In genomic region chr2:189302274-189302948, GRCh38 we compare ENCODE assay signal across 15 cellular contexts.
DNase-seq lines count a peak whose midpoint lies in the region; ATAC-seq and TF ChIP-seq lines count a peak whose summit lies in the region.
"Had no signal": no experiment of that assay in that cellular context is flagged by ENCODE, and none has a peak within 500 bp of the region (broad histone marks: within the 10 kb centered on the region; RNA-seq: fewer than 3 reads in every experiment).

No MANE protein-coding gene starts in this region.

- H3K9me3 Mint-ChIP-seq in activated naive CD8-positive, alpha-beta T cell treated with anti-CD3 and anti-CD28 coated beads, Interleukin-2, amount 10 ng/mL, durations not matched to agents 7 days and 5 days, result peaks cover 3% of the 10 kb centered on the region
- H3K9me3 Mint-ChIP-seq: memory B cell had no signal

- H3K4me3 Mint-ChIP-seq in activated naive CD8-positive, alpha-beta T cell treated with anti-CD3 and anti-CD28 coated beads, Interleukin-2, amount 10 ng/mL, durations not matched to agents 7 days and 5 days, result peak overlapping the region; percentile 19
- H3K4me3 Mint-ChIP-seq: memory B cell had no signal

- H3K27ac Mint-ChIP-seq in activated naive CD8-positive, alpha-beta T cell treated with anti-CD3 and anti-CD28 coated beads, Interleukin-2, amount 10 ng/mL, durations not matched to agents 7 days and 5 days, result peak overlapping the region; percentile 89
- H3K27ac Mint-ChIP-seq: memory B cell had no signal

- peaks cover 60% of the 10 kb centered on the region for H3K4me1 Mint-ChIP-seq in activated naive CD8-positive, alpha-beta T cell treated with anti-CD3 and anti-CD28 coated beads, Interleukin-2, amount 10 ng/mL, durations not matched to agents 7 days and 5 days
- H3K4me1 Mint-ChIP-seq: memory B cell had no signal

- no peaks in the 10 kb centered on the region for H3K9me3 ChIP-seq in KOPT-K1 (ENCODE audit: insufficient read depth, low read length, poor library complexity, severe bottlenecking)
- H3K9me3 ChIP-seq: body of pancreas, heart left ventricle, pancreas, suprapubic skin had no signal

- ATAC-seq in activated CD4-positive, CD25-positive, alpha-beta regulatory T cell treated with anti-CD3 and anti-CD28 coated beads, Interleukin-2, amount 50 U/mL, for 24 hours, result peak; percentile 77 to 90
- peak; percentile 18 for ATAC-seq in activated naive CD8-positive, alpha-beta T cell treated with anti-CD3 and anti-CD28 coated beads, Interleukin-2, amount 10 ng/mL, durations not matched to agents 7 days and 5 days (ENCODE audit: low read depth)
- ATAC-seq in GM21723 (IDR thresholded peaks at IDR 0.05; ENCODE audit: unreplicated experiment), result no peak
- ATAC-seq: body of pancreas, heart left ventricle, pancreas had no signal

- peaks cover 33% of the 10 kb centered on the region for H3K36me3 Mint-ChIP-seq in activated naive CD8-positive, alpha-beta T cell treated with anti-CD3 and anti-CD28 coated beads, Interleukin-2, amount 10 ng/mL, durations not matched to agents 7 days and 5 days
- H3K36me3 Mint-ChIP-seq: memory B cell had no signal

- no peaks in the 10 kb centered on the region for H3K36me3 ChIP-seq in KOPT-K1 (ENCODE audit: insufficient read depth, low read length)
- H3K36me3 ChIP-seq: heart left ventricle, pancreas, suprapubic skin had no signal

- DNase-seq in activated CD4-positive, CD25-positive, alpha-beta regulatory T cell (lab: John Stamatoyannopoulos, UW), result no peak
- no peak for DNase-seq in activated naive CD8-positive, alpha-beta T cell treated with anti-CD3 and anti-CD28 coated beads, Interleukin-2, amount 10 ng/mL, durations not matched to agents 7 days and 5 days
- DNase-seq in renal cortical epithelial cell (ENCODE audit: low read depth) (peak; percentile 78), GF-D8 (lab: John Stamatoyannopoulos, UW) (no peak), GM20000 (ENCODE audit: low spot score) (no peak)
- DNase-seq: body of pancreas, DMS79 treated with DMSO at 0.1 percent for 48 hours, heart left ventricle, NCI-H1436 treated with DMSO at 0.1 percent for 48 hours, pancreas had no signal

- TF ChIP-seq CTCF in GM20000 (IDR thresholded peaks at IDR 0.05; ENCODE audit: extremely low read depth, missing control alignments), result no peak

- H3K27ac ChIP-seq in KOPT-K1 (ENCODE audit: low read depth, low read length, poor library complexity, severe bottlenecking), result peak overlapping the region; percentile 92
- H3K27ac ChIP-seq: body of pancreas, heart left ventricle, pancreas, suprapubic skin had no signal

- POLR2A ChIA-PET in activated naive CD8-positive, alpha-beta T cell treated with anti-CD3 and anti-CD28 coated beads, Interleukin-2, amount 10 ng/mL, durations not matched to agents 7 days and 5 days (lab: Charles Lee), result no interaction called here

- H3K27me3 Mint-ChIP-seq in activated naive CD8-positive, alpha-beta T cell treated with anti-CD3 and anti-CD28 coated beads, Interleukin-2, amount 10 ng/mL, durations not matched to agents 7 days and 5 days, result no peaks in the 10 kb centered on the region
- H3K27me3 Mint-ChIP-seq: memory B cell had no signal
